Comparison of ENCODE assay signal across 2 cellular contexts in the genomic region with DNA sequence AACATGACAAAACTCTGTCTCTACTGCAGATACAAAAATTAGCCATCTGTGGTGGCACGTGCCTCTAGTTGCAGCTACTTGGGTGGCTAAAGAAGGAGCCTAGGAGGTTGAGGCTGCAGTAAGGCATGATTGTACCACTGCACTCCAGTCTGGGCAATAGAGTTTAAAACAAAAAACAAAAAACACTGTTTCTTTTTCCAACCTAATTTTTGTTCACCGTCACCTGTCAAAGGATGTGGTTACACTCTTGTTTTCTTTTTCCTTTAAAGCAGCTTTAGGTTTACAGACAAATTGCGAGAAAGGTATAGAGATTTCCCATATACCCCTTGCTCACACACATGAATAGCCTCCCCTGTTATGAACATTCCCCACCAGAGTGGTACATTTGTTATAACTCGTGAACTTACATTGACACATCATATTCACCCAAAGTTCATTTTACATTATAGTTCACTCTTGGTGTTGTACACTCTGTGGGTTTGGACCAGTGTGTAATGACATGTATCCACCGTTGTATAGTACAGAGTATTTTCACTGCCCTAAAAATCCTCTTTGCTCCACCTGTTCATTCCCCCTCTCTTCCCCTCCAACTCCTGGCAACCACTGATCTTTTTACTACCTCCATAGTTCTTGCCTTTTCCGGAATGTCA.
A peak's percentile ranks its signal among the peaks of the same experiment; 100 is the strongest.
TF ChIP-seq lines count a peak whose summit lies in the region.

No MANE protein-coding gene starts in this region.

TF ChIP-seq in GM12878, 131 proteins besides CTCF, POLR2A, EP300 and RAD21:
- TF ChIP-seq BHLHE40 (IDR thresholded peaks at IDR 0.05; ENCODE audit: borderline replicate concordance in 1 of 2, low read depth in 2 of 2, low read length in 1 of 2) (peak in 1 of 2 experiments; percentile 52; a peak in 1 of 4 replicates), RFX5 (IDR thresholded peaks at IDR 0.05; ENCODE audit: low read depth, low read length) (no peak), RUNX3 (IDR thresholded peaks at IDR 0.05; ENCODE audit: low read length) (peak; percentile 49)

TF ChIP-seq in HEK293T, 16 proteins besides CTCF, POLR2A, EP300 and RAD21:
- TF ChIP-seq PKNOX1 (IDR thresholded peaks at IDR 0.05) = no peak
- no peak for TF ChIP-seq LEF1 (IDR thresholded peaks at IDR 0.05; ENCODE audit: borderline replicate concordance)
- no peak for TF ChIP-seq FOXA1 (IDR thresholded peaks at IDR 0.05)
- no peak for TF ChIP-seq HDGF (IDR thresholded peaks at IDR 0.05; ENCODE audit: borderline replicate concordance)
